8 cellular contexts compared by ENCODE assay signal in the genomic region with DNA sequence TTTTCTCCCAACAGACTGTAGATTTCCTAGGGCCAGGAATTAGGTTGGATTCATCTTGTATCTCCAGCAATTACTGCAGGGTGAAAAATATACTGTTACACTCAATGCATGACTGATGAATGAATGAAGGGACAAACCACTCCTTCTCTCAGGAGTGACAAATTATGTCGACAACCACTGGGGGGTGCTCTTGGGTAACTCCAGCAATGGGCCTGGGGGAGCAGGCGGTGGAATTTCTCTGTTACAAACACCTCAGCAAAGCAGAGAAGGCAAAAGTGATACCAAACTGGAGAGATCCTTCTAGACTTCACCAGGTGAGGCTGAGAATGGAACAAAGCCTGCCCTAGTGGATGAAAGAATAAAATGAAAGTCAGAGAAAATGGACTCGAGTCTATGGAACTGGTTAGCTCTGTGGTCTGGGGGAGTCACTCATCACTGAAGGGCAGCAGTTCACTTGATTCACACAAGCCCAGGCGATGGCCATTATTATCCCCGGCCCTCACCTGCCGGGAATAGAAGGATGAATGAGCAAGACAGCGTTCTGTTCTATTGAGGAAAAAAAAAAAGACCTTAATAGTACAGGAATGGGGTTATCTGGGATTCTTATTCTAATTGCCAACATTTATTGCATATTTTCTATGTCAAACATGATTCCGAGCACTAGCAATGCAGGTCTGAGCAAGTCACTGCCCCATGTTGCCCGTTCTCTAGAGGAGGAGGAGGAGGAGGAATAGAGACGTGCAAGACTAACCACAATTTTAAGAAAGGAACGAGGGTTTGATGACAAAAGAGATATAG.
A peak's percentile ranks its signal among the peaks of the same experiment; 100 is the strongest.
DNase-seq lines count a peak whose midpoint lies in the region; ATAC-seq and TF ChIP-seq lines count a peak whose summit lies in the region.

No MANE protein-coding gene starts in this region.

- peaks cover 0 to 2% (median 0%) of the 10 kb centered on the region in 7 donors for H3K9me3 Mint-ChIP-seq in CD14-positive monocyte

- H3K36me3 Mint-ChIP-seq in CD14-positive monocyte: no peaks in the 10 kb centered on the region

- no peak overlapping the region for H2AFZ ChIP-seq in OCI-LY7 (ENCODE audit: low read length)

- H3K36me3 ChIP-seq in OCI-LY7 (ENCODE audit: insufficient read depth, low read length): no peaks in the 10 kb centered on the region

- no peak overlapping the region for H3K27ac ChIP-seq in OCI-LY7 (ENCODE audit: low read depth, low read length, poor library complexity, severe bottlenecking)

- POLR2A ChIA-PET in OCI-LY7 (lab: Charles Lee): no interaction called here

- H3K4me1 Mint-ChIP-seq in CD14-positive monocyte: no peaks in the 10 kb centered on the region

- H3K4me1 ChIP-seq in OCI-LY7 (ENCODE audit: insufficient read depth, low read length, poor library complexity, severe bottlenecking): no peaks in the 10 kb centered on the region

- ATAC-seq in GM19351 (IDR thresholded peaks at IDR 0.05; ENCODE audit: unreplicated experiment): peak; percentile 82
- no peak for ATAC-seq in left lobe of liver
- ATAC-seq in GM21529 (IDR thresholded peaks at IDR 0.05; ENCODE audit: unreplicated experiment): no peak
- ATAC-seq in GM21723 (IDR thresholded peaks at IDR 0.05; ENCODE audit: unreplicated experiment): no peak

- no peak overlapping the region for H3K4me3 ChIP-seq in OCI-LY7 (ENCODE audit: low read depth, low read length, poor library complexity, severe bottlenecking)

- H3K9me2 ChIP-seq in OCI-LY7 (ENCODE audit: insufficient read depth, low read length): no peaks in the 10 kb centered on the region

- no peaks in the 10 kb centered on the region for H4K20me1 ChIP-seq in OCI-LY7 (ENCODE audit: insufficient read depth, low read length)

- BruUV-seq in OCI-LY7 (replicated peaks; lab: Mats Ljungman, UMichigan): no TSS peak

- H3K9me3 ChIP-seq in OCI-LY7 (ENCODE audit: low read length): no peaks in the 10 kb centered on the region

- DNase-seq in CD14-positive monocyte (ENCODE audit: low spot score): no peak
- peak; percentile 1 for DNase-seq in OCI-LY7 (ENCODE audit: low spot score)
- peak; percentile 17 for DNase-seq in germinal center (ENCODE audit: low spot score)
- DNase-seq in left lobe of liver (ENCODE audit: low spot score): no peak
- no peak for DNase-seq in mucosa of gallbladder (ENCODE audit: low spot score)

- peaks cover 0 to 8% (median 3%) of the 10 kb centered on the region in 3 donors for H3K27me3 Mint-ChIP-seq in CD14-positive monocyte (ENCODE audit: low read depth in 3 of 3)

- H3K79me2 ChIP-seq in OCI-LY7 (ENCODE audit: insufficient read depth, low read depth, low read length): no peaks in the 10 kb centered on the region

- no peak overlapping the region for H3K4me2 ChIP-seq in OCI-LY7 (ENCODE audit: low read length)

- CTCF ChIA-PET in OCI-LY7 (lab: Charles Lee; ENCODE audit: unreplicated experiment): no interaction called here

- intact Hi-C loops in CD14-positive monocyte (cut with micrococcal nuclease): no loop called here
- intact Hi-C loops in OCI-LY7 (cut with micrococcal nuclease; ENCODE audit: unreplicated experiment): no loop called here

- H3K4me3 Mint-ChIP-seq in CD14-positive monocyte: no peak overlapping the region

- H3K27ac Mint-ChIP-seq in CD14-positive monocyte: no peak overlapping the region

- TF ChIP-seq CTCF in CD14-positive monocyte (IDR thresholded peaks at IDR 0.05) (peak; percentile 41), OCI-LY7 (conservative IDR thresholded peaks at IDR 0.05; ENCODE audit: low read length) (peak; percentile 77)

Comparison
In these comparisons a context has a peak if more than half of its experiments do, and no peak if none do; other contexts are left out.
1. DNase-seq: peak in OCI-LY7 (single experiment) and germinal center (single experiment); none in CD14-positive monocyte (single experiment), left lobe of liver (single experiment) and mucosa of gallbladder (single experiment).